Comparison of ENCODE assay signal across 9 cellular contexts in the genomic region with DNA sequence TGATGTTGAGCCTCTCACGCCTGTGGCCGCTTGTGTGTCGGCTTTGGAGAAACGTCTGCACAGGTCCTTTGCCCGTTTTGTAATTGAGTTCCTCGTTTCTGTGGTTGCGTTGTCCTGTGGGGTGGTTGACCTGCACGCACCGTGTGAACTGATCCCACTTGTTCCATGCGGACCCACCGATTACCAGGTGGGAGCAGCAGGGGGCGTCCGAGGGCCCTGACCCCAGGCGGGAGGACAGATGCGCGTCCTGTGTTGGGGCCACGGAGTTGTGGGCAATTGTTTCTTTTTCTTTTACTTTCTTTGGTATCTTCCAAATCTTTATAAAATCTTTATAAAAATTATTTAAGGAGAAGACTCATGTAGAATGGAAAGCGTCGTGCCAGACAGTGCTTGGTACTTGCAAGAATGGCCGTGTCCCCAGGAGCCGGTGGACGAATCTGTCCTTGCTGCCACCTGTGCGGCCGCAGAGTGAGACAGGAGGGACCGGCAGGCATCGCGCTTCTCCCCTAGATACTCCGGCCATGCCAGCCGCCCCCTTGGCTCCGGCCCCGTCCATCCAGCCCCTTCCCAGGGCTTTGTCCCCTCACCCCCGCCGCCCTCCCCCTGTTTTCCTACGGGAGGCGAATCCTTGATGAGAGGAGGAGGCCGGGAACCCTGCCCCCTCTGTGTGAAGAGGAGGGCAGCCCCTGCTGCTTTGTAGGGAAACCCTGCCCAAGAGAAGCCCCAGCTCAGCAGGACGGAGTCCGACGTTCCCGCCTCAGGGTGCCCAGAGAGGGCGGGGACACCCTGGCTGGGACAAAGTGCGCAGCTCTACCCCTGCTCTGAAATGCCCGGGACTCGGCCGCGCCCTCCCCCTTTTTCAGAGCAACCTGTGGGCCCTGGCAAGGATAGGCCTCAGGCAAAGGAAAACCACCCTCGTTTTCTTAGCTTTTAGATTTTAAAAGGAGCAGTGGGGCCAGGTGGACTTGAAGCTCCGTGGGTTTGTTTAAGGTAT. TPM values are rescaled to one million over a fixed set of nuclear protein-coding genes. Genes with fewer than 3 reads are reported as not detected.
DNase-seq lines count a peak whose midpoint lies in the region; ATAC-seq, FAIRE-seq and TF ChIP-seq lines count a peak whose summit lies in the region.
"Had no signal": no experiment of that assay in that cellular context is flagged by ENCODE, and none has a peak within 500 bp of the region (broad histone marks: within the 10 kb centered on the region; RNA-seq: fewer than 3 reads in every experiment).

No MANE protein-coding gene starts in this region.

- peaks cover 2% of the 10 kb centered on the region for H3K4me1 Mint-ChIP-seq in activated CD4-positive, alpha-beta T cell treated with anti-CD3 and anti-CD28 coated beads, Interleukin-2, amount 10 ng/mL, durations not matched to agents 7 days and 5 days
- peaks cover 45% of the 10 kb centered on the region for H3K4me1 Mint-ChIP-seq in nephron progenitor cell

- TF ChIP-seq POLR2A in HCT116 (IDR thresholded peaks at IDR 0.05; ENCODE audit: borderline replicate concordance, extremely low read depth, insufficient read depth, insufficient read length), result no peak
- no peak for TF ChIP-seq POLR2A in H1 (IDR thresholded peaks at IDR 0.05; ENCODE audit: control extremely low read depth in 1 of 2, low read depth in 2 of 2, low read length in 2 of 2)

- no peaks in the 10 kb centered on the region for H3K23me2 ChIP-seq in H1 (ENCODE audit: low read depth, low read length)

- no peaks in the 10 kb centered on the region for H3K36me3 Mint-ChIP-seq in activated CD4-positive, alpha-beta T cell treated with anti-CD3 and anti-CD28 coated beads, Interleukin-2, amount 10 ng/mL, durations not matched to agents 7 days and 5 days (ENCODE audit: low read depth)
- no peaks in the 10 kb centered on the region for H3K36me3 Mint-ChIP-seq in nephron progenitor cell (ENCODE audit: low read depth)

- no peaks in the 10 kb centered on the region for H3K79me2 ChIP-seq in HCT116 (ENCODE audit: insufficient read depth, low read length)
- H3K79me2 ChIP-seq in H1 (ENCODE audit: control insufficient read depth in 1 of 2, insufficient read depth in 2 of 2, low read length in 2 of 2), result no peaks in the 10 kb centered on the region; a peak in 1 of 4 replicates
- H3K79me2 ChIP-seq in PC-9 (ENCODE audit: low read depth), result no peaks in the 10 kb centered on the region

- no peak for ATAC-seq in HCT116
- ATAC-seq in GM18858 (IDR thresholded peaks at IDR 0.05; ENCODE audit: unreplicated experiment), result no peak

- TF ChIP-seq EP300 in H1 (IDR thresholded peaks at IDR 0.05; ENCODE audit: borderline replicate concordance in 1 of 2, low read depth in 2 of 2, low read length in 2 of 2), result no peak

- TF ChIP-seq RAD21 in HCT116 (IDR thresholded peaks at IDR 0.05; ENCODE audit: low read depth) (no peak; the same call in 1 of the 2 replicates), H1 (IDR thresholded peaks at IDR 0.05 in 1 of 2, conservative IDR thresholded peaks at IDR 0.05 in 1 of 2; ENCODE audit: low read depth in 2 of 2, low read length in 2 of 2) (peak; percentile 45 to 56)

- no peak for DNase-seq in HCT116 (ENCODE audit: low read depth, low spot score)
- peak; percentile 64 for DNase-seq in activated CD4-positive, alpha-beta T cell treated with anti-CD3 and anti-CD28 coated beads, Interleukin-2, amount 10 ng/mL, durations not matched to agents 7 days and 5 days
- DNase-seq in H1 (ENCODE audit: low read depth in 1 of 2, low spot score in 2 of 2), result peak in 1 of 2 experiments; percentile 92
- peak; percentile 80 for DNase-seq in nephron progenitor cell
- no peak for DNase-seq in PC-9
- DNase-seq in urothelium cell line (ENCODE audit: low spot score), result no peak
- DNase-seq in SK-N-DZ (ENCODE audit: low spot score), result no peak

- H3K79me1 ChIP-seq in H1 (ENCODE audit: low read depth, low read length), result peaks cover 18% of the 10 kb centered on the region

- H3K27ac ChIP-seq in HCT116 (ENCODE audit: low read depth, low read length), result no peak overlapping the region
- no peak overlapping the region for H3K27ac ChIP-seq in H1 (ENCODE audit: low read depth, low read length)
- no peak overlapping the region for H3K27ac ChIP-seq in PC-9
- H3K27ac ChIP-seq: SK-N-MC had no signal

- H3K4ac ChIP-seq in H1 (replicated peaks; ENCODE audit: insufficient read length, low read depth, low read length), result no peak overlapping the region

- H3K4me2 ChIP-seq in HCT116 (ENCODE audit: low read length) (no peak overlapping the region), H1 (ENCODE audit: insufficient read depth in 1 of 2, low read depth in 2 of 2, low read length in 2 of 2) (no peak overlapping the region), PC-9 (no peak overlapping the region)

- 0 out of 2 replicates have a peak overlapping the region, but pooled peaks have one; percentile 15 for H2BK5ac ChIP-seq in H1 (ENCODE audit: low read depth, low read length)

- peak overlapping the region; percentile 58; the same call in 1 of the 2 replicates for H4K8ac ChIP-seq in H1 (ENCODE audit: extremely low read depth, insufficient read depth, low read length)

- no peak overlapping the region for H3K9ac ChIP-seq in HCT116 (ENCODE audit: low read length)
- H3K9ac ChIP-seq in H1 (replicated peaks in 1 of 4; ENCODE audit: extremely low read depth in 1 of 4, low read depth in 3 of 4, low read length in 3 of 4), result no peak overlapping the region

- intact Hi-C loops in HCT116 (cut with micrococcal nuclease), result no loop called here
- intact Hi-C loops in PC-9 (cut with micrococcal nuclease; ENCODE audit: unreplicated experiment), result no loop called here

- no peaks in the 10 kb centered on the region for H3K27me3 ChIP-seq in HCT116 (ENCODE audit: insufficient read depth, low read length)
- H3K27me3 ChIP-seq in H1 (replicated peaks in 1 of 4; ENCODE audit: control insufficient read depth in 3 of 4, extremely low read depth in 1 of 4, insufficient read depth in 3 of 4, low read length in 3 of 4), result no peaks in the 10 kb centered on the region
- no peaks in the 10 kb centered on the region for H3K27me3 ChIP-seq in PC-9 (ENCODE audit: insufficient read depth, low read depth)

- TF ChIP-seq CTCF in HCT116 (IDR thresholded peaks at IDR 0.05 in 2 of 3, conservative IDR thresholded peaks at IDR 0.05 in 1 of 3; ENCODE audit: borderline replicate concordance in 1 of 3, insufficient read depth in 1 of 3, low read depth in 2 of 3, low read length in 2 of 3) (peak in 2 of 3 experiments; percentile 2 to 19; a peak in 1 of 6 replicates), H1 (IDR thresholded peaks at IDR 0.05; ENCODE audit: control extremely low read depth in 1 of 3, insufficient read depth in 1 of 3, low read depth in 1 of 3, low read length in 3 of 3) (peak in 2 of 3 experiments; percentile 62 to 83; a peak in 3 of 4 replicates), nephron progenitor cell (IDR thresholded peaks at IDR 0.05) (peak; percentile 69), PC-9 (conservative IDR thresholded peaks at IDR 0.05) (no peak)

- H3K9me2 ChIP-seq in HCT116 (ENCODE audit: insufficient read depth) (no peaks in the 10 kb centered on the region), PC-9 (ENCODE audit: insufficient read depth) (no peaks in the 10 kb centered on the region)

- H4K20me1 ChIP-seq in HCT116 (ENCODE audit: insufficient read depth), result no peaks in the 10 kb centered on the region
- peaks cover 0 to 18% of the 10 kb centered on the region in 2 experiments for H4K20me1 ChIP-seq in H1 (replicated peaks in 1 of 2; ENCODE audit: control insufficient read depth in 1 of 2, insufficient read depth in 2 of 2, low read length in 2 of 2)
- no peaks in the 10 kb centered on the region for H4K20me1 ChIP-seq in PC-9 (ENCODE audit: insufficient read depth)

- no peak overlapping the region for H2BK120ac ChIP-seq in H1 (replicated peaks; ENCODE audit: low read depth, low read length)

- H3K9me3 ChIP-seq in HCT116 (ENCODE audit: control insufficient read depth in 1 of 2, insufficient read depth in 1 of 2, low read depth in 1 of 2, low read length in 2 of 2) (peaks cover 2 to 8% of the 10 kb centered on the region in 2 experiments; a peak in 2 of 4 replicates), H1 (ENCODE audit: insufficient read depth in 2 of 2, low read depth in 1 of 2, low read length in 1 of 2) (no peaks in the 10 kb centered on the region), PC-9 (ENCODE audit: insufficient read depth, low read depth) (peaks cover 7% of the 10 kb centered on the region; the same call in 1 of the 2 replicates)

- H3K23ac ChIP-seq in H1 (ENCODE audit: insufficient read length), result no peak overlapping the region

- RAD21 ChIA-PET in HCT116 (lab: Charles Lee; ENCODE audit: low non-redundant PET in 1 of 2, low total read pairs in 2 of 2, uncharacterized antibody in 2 of 2, unreplicated experiment in 2 of 2), result no interaction called here

- WGBS in H1 (ENCODE audit: extremely low coverage in 1 of 2, insufficient coverage in 1 of 2, insufficient read length in 1 of 2, insufficient replicate concordance in 2 of 2, low coverage in 1 of 2, low lambda C conversion rate in 2 of 2, missing lambda C conversion rate in 1 of 2), 2 experiments, result 72% methylated on average over 44 of the region's 48 CpGs; no CpG with 5 or more reads in 1 of the 2 experiments

- H3K18ac ChIP-seq in H1 (ENCODE audit: extremely low read depth, low read length), result no peak overlapping the region

- no peak overlapping the region for H4K5ac ChIP-seq in H1 (ENCODE audit: insufficient read length, low read depth, low read length)

- no peak overlapping the region for H2AFZ ChIP-seq in HCT116 (ENCODE audit: low read depth, low read length, poor library complexity, severe bottlenecking)
- H2AFZ ChIP-seq in H1 (ENCODE audit: low read length), result no peak overlapping the region
- H2AFZ ChIP-seq in PC-9, result no peak overlapping the region

- CTCF ChIA-PET in HCT116 (lab: Charles Lee), result interaction anchor here (0.9 to 1.1 kb wide), 2 partner anchors 17 to 45 kb away, joined by 3 read pairs; no protein-coding TSS in a partner anchor
- CTCF ChIA-PET in activated CD4-positive, alpha-beta T cell treated with anti-CD3 and anti-CD28 coated beads, Interleukin-2, amount 10 ng/mL, durations not matched to agents 7 days and 5 days (lab: Charles Lee), result interaction anchor here (1.3 kb wide), 1 partner anchor 47 kb away, joined by 8 read pairs; no protein-coding TSS in a partner anchor
- CTCF ChIA-PET in H1 (lab: Charles Lee; ENCODE audit: partially characterized antibody), result interaction anchor here (0.7 to 2.7 kb wide), 21 partner anchors 8 to 132 kb away, joined by 3 to 18 read pairs (median 4); no protein-coding TSS in a partner anchor
- CTCF ChIA-PET in PC-9 (lab: Charles Lee), result interaction anchor here (0.5 kb wide), 1 partner anchor 131 kb away, joined by 3 read pairs; no protein-coding TSS in a partner anchor

- no TSS peak for BruUV-seq in HCT116 (replicated peaks; lab: Mats Ljungman, UMichigan)
- BruUV-seq in PC-9 (replicated peaks; lab: Mats Ljungman, UMichigan), result no TSS peak

- no peaks in the 10 kb centered on the region for H3K9me3 Mint-ChIP-seq in activated CD4-positive, alpha-beta T cell treated with anti-CD3 and anti-CD28 coated beads, Interleukin-2, amount 10 ng/mL, durations not matched to agents 7 days and 5 days
- H3K9me3 Mint-ChIP-seq in nephron progenitor cell, result no peaks in the 10 kb centered on the region

- no peak overlapping the region for H3K56ac ChIP-seq in H1 (replicated peaks; ENCODE audit: insufficient read length, low read depth, low read length)

- no peak overlapping the region for H2BK20ac ChIP-seq in H1 (ENCODE audit: low read length)

- no peak overlapping the region for H2BK12ac ChIP-seq in H1 (ENCODE audit: low read depth, low read length)

- H3K14ac ChIP-seq in H1 (ENCODE audit: insufficient read length), result no peak overlapping the region

- POLR2A ChIA-PET in HCT116 (lab: Charles Lee) (no interaction called here), H1 (lab: Charles Lee; ENCODE audit: partially characterized antibody) (no interaction called here), PC-9 (lab: Charles Lee; ENCODE audit: unreplicated experiment) (interaction anchor here (0.5 kb wide), 1 partner anchor 456 kb away, joined by 13 read pairs; no protein-coding TSS in a partner anchor)
- POLR2A ChIA-PET in activated CD4-positive, alpha-beta T cell treated with anti-CD3 and anti-CD28 coated beads, Interleukin-2, amount 10 ng/mL, durations not matched to agents 7 days and 5 days (lab: Charles Lee), result no interaction called here

- H3K4me3 Mint-ChIP-seq in activated CD4-positive, alpha-beta T cell treated with anti-CD3 and anti-CD28 coated beads, Interleukin-2, amount 10 ng/mL, durations not matched to agents 7 days and 5 days, result no peak overlapping the region
- H3K4me3 Mint-ChIP-seq in nephron progenitor cell, result no peak overlapping the region

- no peak overlapping the region for H3K4me3 ChIP-seq in HCT116 (replicated peaks in 1 of 2; ENCODE audit: low read depth in 1 of 2, low read length in 2 of 2)
- no peak overlapping the region for H3K4me3 ChIP-seq in H1 (ENCODE audit: extremely low read depth in 1 of 4, insufficient read depth in 2 of 4, low read depth in 3 of 4, low read length in 4 of 4)
- H3K4me3 ChIP-seq in PC-9, result no peak overlapping the region
- H3K4me3 ChIP-seq: SK-N-MC had no signal

- FAIRE-seq in H1 (lab: Jason Lieb, UNC) (no peak), urothelium cell line (lab: Jason Lieb, UNC) (no peak)

- H3K27me3 Mint-ChIP-seq in activated CD4-positive, alpha-beta T cell treated with anti-CD3 and anti-CD28 coated beads, Interleukin-2, amount 10 ng/mL, durations not matched to agents 7 days and 5 days, result no peaks in the 10 kb centered on the region
- H3K27me3 Mint-ChIP-seq in nephron progenitor cell (ENCODE audit: low read depth, poor library complexity), result peaks cover 15% of the 10 kb centered on the region

- H3K4me1 ChIP-seq in HCT116 (ENCODE audit: control insufficient read depth in 1 of 2, insufficient read depth in 2 of 2, low read length in 2 of 2), result no peaks in the 10 kb centered on the region; a peak in 1 of 4 replicates
- H3K4me1 ChIP-seq in H1 (replicated peaks in 1 of 4; ENCODE audit: control insufficient read depth in 3 of 4, insufficient read depth in 4 of 4, low read length in 3 of 4), result peaks cover 0 to 12% (median 7%) of the 10 kb centered on the region in 4 experiments; a peak in 4 of 7 replicates
- no peaks in the 10 kb centered on the region for H3K4me1 ChIP-seq in PC-9 (replicated peaks; ENCODE audit: insufficient read depth)

- peak overlapping the region; percentile 23 for H4K91ac ChIP-seq in H1 (replicated peaks; ENCODE audit: insufficient read length, low read length)

- no peaks in the 10 kb centered on the region for H3F3A ChIP-seq in PC-9 (ENCODE audit: insufficient read depth, low read depth)

- no peak overlapping the region for H2AK5ac ChIP-seq in H1 (ENCODE audit: low read depth, low read length)

- no peaks in the 10 kb centered on the region for H3K36me3 ChIP-seq in HCT116 (ENCODE audit: control insufficient read depth in 1 of 2, insufficient read depth in 2 of 2, low read length in 2 of 2)
- no peaks in the 10 kb centered on the region for H3K36me3 ChIP-seq in H1 (ENCODE audit: control insufficient read depth in 2 of 4, insufficient read depth in 4 of 4, low read length in 3 of 4)
- no peaks in the 10 kb centered on the region for H3K36me3 ChIP-seq in PC-9 (ENCODE audit: low read depth)

- no peak overlapping the region for H3K27ac Mint-ChIP-seq in activated CD4-positive, alpha-beta T cell treated with anti-CD3 and anti-CD28 coated beads, Interleukin-2, amount 10 ng/mL, durations not matched to agents 7 days and 5 days
- peak overlapping the region; percentile 5 for H3K27ac Mint-ChIP-seq in nephron progenitor cell

- no peak overlapping the region for H2BK15ac ChIP-seq in H1 (ENCODE audit: low read length)

RNA-seq across cellular contexts. Expression of a gene that starts 41.7 kb away (rescaled TPM):
- total RNA-seq in HCT116 (2021; ENCODE audit: unreplicated experiment) (46.8 TPM), PC-9 (2021) (36.0 and 36.2 TPM in 2 replicates)
- polyA plus RNA-seq in HCT116 (2012), result 40.1 and 45.4 TPM in 2 replicates
- total RNA-seq in activated CD4-positive, alpha-beta T cell treated with anti-CD3 and anti-CD28 coated beads, Interleukin-2, amount 10 ng/mL, durations not matched to agents 7 days and 5 days, result 1 to 10 TPM; 5.1 to 5.6 TPM
- 45.1 and 49.4 TPM in 2 replicates for total RNA-seq in H1 (2021; fragmentation: NEBNext Ultra II Directional; extraction: Animal tissue kit (Norgen Biotek cat#: 25700))
- 37.4 and 55.9 TPM in 2 replicates for polyA plus RNA-seq in H1 (2011; rRNA removed)
- polyA plus RNA-seq in H1 (2011; cell fraction: cytosol; rRNA removed), result 46.4 TPM
- polyA plus RNA-seq in H1 (2011; cell fraction: nucleus; rRNA removed), result 136 TPM
- 43.5 to 47.4 TPM (median 45.9 TPM) in 4 replicates for polyA plus RNA-seq in H1 (2012, experiment 1 of 2)
- 43.8 TPM for polyA plus RNA-seq in H1 (2012, experiment 2 of 2)
- 26.2 TPM for polyA plus RNA-seq in H1 (2013, experiment 1 of 2)
- polyA plus RNA-seq in H1 (2013, experiment 2 of 2), result 26.6 TPM
- 26.1 and 68.1 TPM in 2 replicates for polyA minus RNA-seq in H1 (2011; rRNA and poly(A)+ RNA removed)
- 23.0 TPM for polyA minus RNA-seq in H1 (2011; cell fraction: cytosol; rRNA and poly(A)+ RNA removed)
- 32.2 TPM for polyA minus RNA-seq in H1 (2011; cell fraction: nucleus; rRNA and poly(A)+ RNA removed)
- polyA plus RNA-seq in SK-N-DZ (2014; cell fraction: cytosol; rRNA removed), result 4.2 and 6.3 TPM in 2 replicates
- 5.0 and 8.7 TPM in 2 replicates for polyA plus RNA-seq in SK-N-DZ (2014; cell fraction: nucleus; rRNA removed)

Comparison
In these comparisons a context has a peak if more than half of its experiments do, and no peak if none do; other contexts are left out.
1. DNase-seq: peak in activated CD4-positive, alpha-beta T cell treated with anti-CD3 and anti-CD28 coated beads, Interleukin-2, amount 10 ng/mL, durations not matched to agents 7 days and 5 days (single experiment) and nephron progenitor cell (single experiment); none in HCT116 (single experiment), PC-9 (0 of 2), urothelium cell line (single experiment) and SK-N-DZ (single experiment).